ENCODE assay signal across 8 cellular contexts in genomic region chr11:66312549-66313320, GRCh38. TPM values are rescaled to one million over a fixed set of nuclear protein-coding genes. Genes with fewer than 3 reads are reported as not detected.
DNase-seq lines count a peak whose midpoint lies in the region; ATAC-seq, FAIRE-seq and TF ChIP-seq lines count a peak whose summit lies in the region.

No MANE protein-coding gene starts in this region.

- H3K27me3 ChIP-seq in bronchial epithelial cell (ENCODE audit: control insufficient read depth, insufficient read depth, low read length): peaks cover 2% of the 10 kb centered on the region
- H3K27me3 ChIP-seq in small intestine (ENCODE audit: control insufficient read depth in 2 of 2, insufficient read depth in 2 of 2, low read length in 2 of 2): no peaks in the 10 kb centered on the region

- FAIRE-seq in bronchial epithelial cell (lab: Jason Lieb, UNC): no peak
- no peak for FAIRE-seq in small intestine (lab: Jason Lieb, UNC)

- peaks cover 2 to 3% of the 10 kb centered on the region in 2 donors for H3K4me1 ChIP-seq in small intestine (ENCODE audit: control insufficient read depth in 2 of 2, insufficient read depth in 1 of 2, low read depth in 1 of 2, low read length in 1 of 2)

- H3K36me3 ChIP-seq in bronchial epithelial cell (ENCODE audit: control insufficient read depth, insufficient read depth, low read length) (no peaks in the 10 kb centered on the region), small intestine (ENCODE audit: control insufficient read depth in 2 of 2, insufficient read depth in 2 of 2, low read length in 2 of 2) (no peaks in the 10 kb centered on the region)

- CTCF ChIA-PET in AG04449 (lab: Yijun Ruan, JAX): interaction anchor here (0.6 to 8.6 kb wide), 18 partner anchors 9 to 126 kb away, joined by 3 to 260 read pairs (median 14); partner anchors contain the start of genes B4GAT1, BRMS1, MRPL11 and RAB1B
- CTCF ChIA-PET in WTC11 (lab: Charles Lee): interaction anchor here (0.5 to 5.8 kb wide), 46 partner anchors 9 to 607 kb away, joined by 3 to 319 read pairs (median 8); partner anchors contain the start of genes B4GAT1, BRMS1, DPP3 and FIBP

- H3K27me3 Mint-ChIP-seq in WTC11 (ENCODE audit: low read depth): peaks cover 5% of the 10 kb centered on the region; the same call in 1 of the 2 replicates

- peak overlapping the region; percentile 85 to 91 for H3K27ac ChIP-seq in small intestine (ENCODE audit: low read depth in 1 of 2, low read length in 1 of 2)

- peak overlapping the region; percentile 99 for H3K27ac Mint-ChIP-seq in WTC11

- no peaks in the 10 kb centered on the region for H3K9me3 Mint-ChIP-seq in WTC11

- WGBS in small intestine, 3 donors: 1 to 3% (median 2%) methylated on average over 47 to 52 of the region's 52 CpGs

- ATAC-seq in GM18909 (IDR thresholded peaks at IDR 0.05; ENCODE audit: poor library complexity, unreplicated experiment) (peak; percentile 52), HG03139 (IDR thresholded peaks at IDR 0.05; ENCODE audit: unreplicated experiment) (peak; percentile 59), WTC11 (peak; percentile 82)

- DNase-seq in AG04449 (ENCODE audit: low read depth, low spot score): peak; percentile 94
- peak; percentile 94 for DNase-seq in NCI-H2196 treated with DMSO at 0.1 percent for 48 hours (lab: John Stamatoyannopoulos, UW; ENCODE audit: unreplicated experiment)
- DNase-seq in WTC11 (ENCODE audit: low spot score): peak; percentile 100
- DNase-seq in bronchial epithelial cell (ENCODE audit: low read depth): peak; percentile 90
- peak; percentile 96 for DNase-seq in iPS-NIHi7 (ENCODE audit: extremely low spot score)
- DNase-seq in small intestine: peak; percentile 99

- no peaks in the 10 kb centered on the region for H3K36me3 Mint-ChIP-seq in WTC11

- POLR2A ChIA-PET in AG04449 (lab: Yijun Ruan, JAX) (interaction anchor here (0.6 to 4.3 kb wide), 28 partner anchors 9 to 454 kb away, joined by 3 to 106 read pairs (median 4); partner anchors contain the start of genes B4GAT1, BRMS1, RBM4 and RIN1), WTC11 (lab: Charles Lee) (interaction anchor here (0.5 to 2.8 kb wide), 20 partner anchors 9 to 170 kb away, joined by 3 to 20 read pairs (median 5); partner anchors contain the start of genes BRMS1, NPAS4, RIN1 and SLC29A2)

- TF ChIP-seq CTCF in AG04449 (IDR thresholded peaks at IDR 0.05; ENCODE audit: insufficient read depth, low read length, missing control alignments) (no peak), WTC11 (IDR thresholded peaks at IDR 0.05) (no peak), bronchial epithelial cell (IDR thresholded peaks at IDR 0.05; ENCODE audit: insufficient read depth, low read length, severe bottlenecking) (no peak)

- H3K4me3 Mint-ChIP-seq in WTC11: peak overlapping the region; percentile 87

- H3K4me1 Mint-ChIP-seq in WTC11: peaks cover 18% of the 10 kb centered on the region

- H3K9me3 ChIP-seq in small intestine (ENCODE audit: control insufficient read depth, low read depth): no peaks in the 10 kb centered on the region

- peak overlapping the region; percentile 91 for H3K4me3 ChIP-seq in AG04449 (ENCODE audit: low read depth, low read length)
- peak overlapping the region; percentile 55 for H3K4me3 ChIP-seq in bronchial epithelial cell (ENCODE audit: low read depth, low read length)
- peak overlapping the region; percentile 35 to 37 for H3K4me3 ChIP-seq in small intestine (ENCODE audit: low read depth in 1 of 2, low read length in 2 of 2)

TF ChIP-seq in WTC11, 78 proteins besides CTCF, POLR2A, EP300 and RAD21:
- TF ChIP-seq USF2 (CRISPR knock-in tag; IDR thresholded peaks at IDR 0.05): no peak
- TF ChIP-seq GABPB1 (CRISPR knock-in tag; IDR thresholded peaks at IDR 0.05): peak; percentile 13; the same call in 1 of the 2 replicates
TF ChIP-seq in WTC11: peak in this region for 1.

RNA-seq across cellular contexts. Expression of gene CD248, which starts 4.1 kb away (rescaled TPM):
- 2.6 to 2.8 TPM (median 2.7 TPM) in 3 replicates for total RNA-seq in WTC11 (2021)
- under 0.01 TPM in 2 replicates for total RNA-seq in bronchial epithelial cell
- 10 to 100 TPM in 1 of 3 donors, 1 to 10 TPM in 1, not detected in 1; 1.6 to 35.7 TPM for polyA plus RNA-seq in small intestine

RNA-seq across cellular contexts. Expression of gene TMEM151A, which starts 21.0 kb away (rescaled TPM):
- total RNA-seq in WTC11 (2021) (2.2 to 2.3 TPM (median 2.3 TPM) in 3 replicates), bronchial epithelial cell (not detected in 2 replicates)
- polyA plus RNA-seq in small intestine: under 1 TPM in 2 of 3 donors, not detected in 1; 0.54 to 0.91 TPM

RNA-seq across cellular contexts. Expression of gene RIN1, which starts 23.5 kb away (rescaled TPM):
- 4.7 to 5.5 TPM (median 5.0 TPM) in 3 replicates for total RNA-seq in WTC11 (2021)
- 19.0 and 19.7 TPM in 2 replicates for total RNA-seq in bronchial epithelial cell
- 1 to 10 TPM; 5.8 to 9.6 (median 7.3) TPM for polyA plus RNA-seq in small intestine

RNA-seq across cellular contexts. Expression of gene YIF1A, which starts 23.8 kb away (rescaled TPM):
- total RNA-seq in WTC11 (2021) (86.0 to 86.9 TPM (median 86.4 TPM) in 3 replicates), bronchial epithelial cell (231 and 294 TPM in 2 replicates)
- 100 to 1,000 TPM; 127 to 144 (median 143) TPM for polyA plus RNA-seq in small intestine

RNA-seq across cellular contexts. Expression of gene BRMS1, which starts 32.2 kb away (rescaled TPM):
- total RNA-seq in WTC11 (2021) (37.0 to 44.5 TPM (median 40.8 TPM) in 3 replicates), bronchial epithelial cell (67.6 and 81.6 TPM in 2 replicates)
- polyA plus RNA-seq in small intestine: 10 to 100 TPM; 72.2 to 77.5 (median 73.2) TPM

Comparison
In these comparisons a context has a peak if more than half of its experiments do, and no peak if none do; other contexts are left out.
1. Peak in every context shown above with its lines: DNase-seq, ATAC-seq, H3K4me3 ChIP-seq and H3K27ac ChIP-seq.
2. H3K4me3 ChIP-seq: peak in every context shown above with its lines; median percentile 91 in AG04449; 55 in bronchial epithelial cell; 36 in small intestine.